Comparison of ENCODE assay signal across 1 cellular context in genomic region chr6:139028658-139029469, GRCh38.
A peak's percentile ranks its signal among the peaks of the same experiment; 100 is the strongest.
TF ChIP-seq lines count a peak whose summit lies in the region.

ABRACL (plus strand) TSS chr6:139028745; CDS start chr6:139034161, 5,416 bp downstream.

TF ChIP-seq in HepG2, 621 proteins besides CTCF, POLR2A, EP300 and RAD21 (continued from another document and continues in another):
- TF ChIP-seq PRDM10 (CRISPR knock-in tag; IDR thresholded peaks at IDR 0.05; ENCODE audit: low read depth) (no peak), HNF4G (IDR thresholded peaks at IDR 0.05; ENCODE audit: borderline replicate concordance, low read depth, low read length) (no peak), HNF4G (CRISPR knock-in tag; IDR thresholded peaks at IDR 0.05; ENCODE audit: borderline replicate concordance, low read depth) (no peak), ESRRA (CRISPR knock-in tag; IDR thresholded peaks at IDR 0.05; ENCODE audit: low read depth) (no peak), SP1 (IDR thresholded peaks at IDR 0.05) (no peak), SP1 (CRISPR knock-in tag; IDR thresholded peaks at IDR 0.05) (no peak), ZFP91 (CRISPR knock-in tag; IDR thresholded peaks at IDR 0.05; ENCODE audit: borderline replicate concordance) (peak; percentile 65; the same call in 1 of the 2 replicates), NFATC3 (CRISPR knock-in tag; IDR thresholded peaks at IDR 0.05) (0 out of 2 replicates have a peak, but pooled peaks have one; percentile 15), DMTF1 (CRISPR knock-in tag; IDR thresholded peaks at IDR 0.05) (no peak), CCDC6 (CRISPR knock-in tag; IDR thresholded peaks at IDR 0.05) (peak; percentile 82), ZNF768 (CRISPR knock-in tag; IDR thresholded peaks at IDR 0.05) (no peak), MTA3 (CRISPR knock-in tag; IDR thresholded peaks at IDR 0.05) (no peak), ZBTB39 (CRISPR knock-in tag; IDR thresholded peaks at IDR 0.05) (peak; percentile 56; the same call in 1 of the 2 replicates), ZNF17 (CRISPR knock-in tag; IDR thresholded peaks at IDR 0.05) (no peak), ZFX (CRISPR knock-in tag; IDR thresholded peaks at IDR 0.05; ENCODE audit: low read depth) (peak; percentile 26; the same call in 1 of the 2 replicates), PATZ1 (CRISPR knock-in tag; IDR thresholded peaks at IDR 0.05) (peak; percentile 61), CBFB (CRISPR knock-in tag; IDR thresholded peaks at IDR 0.05) (0 out of 2 replicates have a peak, but pooled peaks have one; percentile 50), HOXA9 (CRISPR knock-in tag; IDR thresholded peaks at IDR 0.05; ENCODE audit: borderline replicate concordance) (no peak), RFXAP (CRISPR knock-in tag; IDR thresholded peaks at IDR 0.05; ENCODE audit: borderline replicate concordance) (no peak), ZNF276 (CRISPR knock-in tag; IDR thresholded peaks at IDR 0.05; ENCODE audit: low read depth) (no peak), ARID4A (CRISPR knock-in tag; IDR thresholded peaks at IDR 0.05; ENCODE audit: borderline replicate concordance) (peak; percentile 64), RBFOX2 (IDR thresholded peaks at IDR 0.05; ENCODE audit: low read depth, low read length) (0 out of 2 replicates have a peak, but pooled peaks have one; percentile 37), ZBTB10 (CRISPR knock-in tag; IDR thresholded peaks at IDR 0.05; ENCODE audit: borderline replicate concordance) (peak; percentile 50; the same call in 1 of the 2 replicates), ZSCAN29 (CRISPR knock-in tag; conservative IDR thresholded peaks at IDR 0.05) (0 out of 2 replicates have a peak, but pooled peaks have one; percentile 57), ZBTB8A (CRISPR knock-in tag; IDR thresholded peaks at IDR 0.05; ENCODE audit: borderline replicate concordance, low read depth) (no peak), GZF1 (CRISPR knock-in tag; IDR thresholded peaks at IDR 0.05) (0 out of 2 replicates have a peak, but pooled peaks have one; percentile 36), ZNF362 (CRISPR knock-in tag; IDR thresholded peaks at IDR 0.05; ENCODE audit: borderline replicate concordance) (0 out of 2 replicates have a peak, but pooled peaks have one; percentile 16), YY1 (IDR thresholded peaks at IDR 0.05; ENCODE audit: insufficient read depth, insufficient replicate concordance, low read depth, low read length) (peak; percentile 1), KAT8 (CRISPR knock-in tag; IDR thresholded peaks at IDR 0.05) (peak; percentile 28; the same call in 1 of the 2 replicates), EZH2 (conservative IDR thresholded peaks at IDR 0.05; ENCODE audit: low read depth, low read length) (0 out of 2 replicates have a peak, but pooled peaks have one; percentile 19), MTA1 (CRISPR knock-in tag; IDR thresholded peaks at IDR 0.05; ENCODE audit: borderline replicate concordance) (peak; percentile 64; the same call in 1 of the 2 replicates), TCF12 (IDR thresholded peaks at IDR 0.05) (no peak), TCF12 (CRISPR knock-in tag; IDR thresholded peaks at IDR 0.05) (no peak), ZNF530 (CRISPR knock-in tag; IDR thresholded peaks at IDR 0.05; ENCODE audit: low read depth) (0 out of 2 replicates have a peak, but pooled peaks have one; percentile 36)
